In the genomic region with DNA sequence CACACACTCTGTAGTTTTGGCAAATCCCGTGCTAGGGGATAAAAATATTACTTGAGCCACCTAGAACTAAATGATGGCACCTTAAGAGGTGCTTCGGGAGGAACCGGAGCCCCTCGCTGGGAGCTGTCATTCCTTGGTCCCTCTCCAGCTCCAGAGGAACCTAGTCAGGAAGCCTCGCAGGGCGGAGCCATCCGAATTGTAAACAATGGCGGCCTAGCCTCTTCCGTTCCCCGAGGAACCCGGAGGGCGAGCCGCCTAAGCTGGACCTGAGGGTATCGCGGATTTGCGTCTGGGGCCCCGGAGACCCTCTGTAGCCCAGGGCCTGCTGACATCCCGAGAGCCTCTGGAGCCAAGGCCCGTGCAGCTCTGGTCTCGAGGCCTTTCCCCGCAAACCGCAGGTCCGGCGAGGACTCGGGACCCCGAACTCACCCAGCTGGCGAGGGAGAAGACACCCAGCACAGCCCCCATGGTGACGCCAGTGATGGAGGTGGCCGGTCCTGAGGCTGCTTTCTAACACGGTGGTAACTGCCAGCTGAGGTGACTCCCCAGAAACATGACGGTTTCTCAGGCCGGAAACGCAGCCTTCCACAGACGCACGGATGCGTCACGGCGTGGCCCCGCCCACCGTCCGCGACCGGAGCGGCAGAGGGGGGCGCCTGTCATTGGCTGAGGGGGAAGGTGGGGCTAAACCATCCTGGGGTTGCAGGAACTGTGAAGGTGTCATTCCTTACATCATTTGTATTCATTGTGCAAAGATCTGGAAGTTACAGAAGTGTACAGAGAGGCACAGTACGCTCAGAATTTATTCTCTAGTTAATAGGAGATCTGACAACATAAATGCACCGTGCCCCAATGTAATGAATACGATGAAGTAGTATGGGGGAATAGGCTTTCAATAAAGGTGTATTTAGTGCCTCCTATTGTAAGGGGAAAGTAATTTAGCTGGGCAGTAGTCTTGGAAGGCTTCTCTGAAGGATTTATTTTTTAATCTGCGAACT, we compare ENCODE assay signal across 8 cellular contexts. TPM values are rescaled to one million over a fixed set of nuclear protein-coding genes. Genes with fewer than 3 reads are reported as not detected.
DNase-seq lines count a peak whose midpoint lies in the region; ATAC-seq, FAIRE-seq and TF ChIP-seq lines count a peak whose summit lies in the region.

SERINC3 (minus strand) TSS at position 587 of the 998 bp plus-strand sequence; CDS start at position 468, 119 bp downstream.

- H3K9me3 Mint-ChIP-seq in IgD-negative memory B cell = no peaks in the 10 kb centered on the region

- CTCF ChIA-PET in endothelial cell of umbilical vein (lab: Charles Lee) = interaction anchor here (0.6 to 3.3 kb wide), 9 partner anchors 8 to 88 kb away, joined by 3 to 17 read pairs (median 3); no protein-coding TSS in a partner anchor

- peaks cover 19 to 42% (median 35%) of the 10 kb centered on the region in 3 donors for H3K4me1 Mint-ChIP-seq in IgD-negative memory B cell

- peak; percentile 82 for TF ChIP-seq POLR2A in endothelial cell of umbilical vein (IDR thresholded peaks at IDR 0.05; ENCODE audit: low read depth, low read length)

- H4K20me1 ChIP-seq in endothelial cell of umbilical vein (replicated peaks; ENCODE audit: control insufficient read depth, extremely low read depth, insufficient read depth, low read length) = peaks cover 2% of the 10 kb centered on the region

- POLR2A ChIA-PET in endothelial cell of umbilical vein (lab: Charles Lee) = no interaction called here

- H3K27ac ChIP-seq in endothelial cell of umbilical vein (ENCODE audit: insufficient read depth, low read depth, low read length) = peak within 1 kb of the TSS; percentile 90

- no peaks in the 10 kb centered on the region for H3K9me3 ChIP-seq in endothelial cell of umbilical vein (replicated peaks; ENCODE audit: control insufficient read depth, insufficient read depth, low read length)

- intact Hi-C loops in endothelial cell of umbilical vein (cut with micrococcal nuclease) = loop anchor here (1.0 to 2.0 kb wide), 5 partner anchors 11 to 311 kb away; partner anchors contain the start of genes OSER1 and PKIG

- H3K36me3 ChIP-seq in endothelial cell of umbilical vein (ENCODE audit: control insufficient read depth in 2 of 2, extremely low read depth in 1 of 2, insufficient read depth in 2 of 2, low read length in 2 of 2) = no peaks in the 10 kb centered on the region

- no peaks in the 10 kb centered on the region for H3K27me3 ChIP-seq in endothelial cell of umbilical vein (ENCODE audit: control insufficient read depth in 2 of 2, insufficient read depth in 2 of 2, low read length in 2 of 2)

- H3K79me2 ChIP-seq in endothelial cell of umbilical vein (ENCODE audit: control insufficient read depth, insufficient read depth, low read length) = peaks cover 44% of the 10 kb centered on the region

- no peaks in the 10 kb centered on the region for H3K36me3 Mint-ChIP-seq in IgD-negative memory B cell

- BruUV-seq in endothelial cell of umbilical vein (replicated peaks; lab: Mats Ljungman, UMichigan) = TSS peak; percentile 57

- peak; percentile 95 for ATAC-seq in GM21528 (IDR thresholded peaks at IDR 0.05; ENCODE audit: low FRiP score, unreplicated experiment)

- no peaks in the 10 kb centered on the region for H3K9me1 ChIP-seq in endothelial cell of umbilical vein (replicated peaks; ENCODE audit: control insufficient read depth, extremely low read depth, insufficient read depth, low read length)

- dilution Hi-C loops in endothelial cell of umbilical vein (cut with MboI; ENCODE audit: extremely low pct_ligation_motif_present, low sequenced_read_pairs) = no loop called here

- H3K9ac ChIP-seq in endothelial cell of umbilical vein (replicated peaks; ENCODE audit: extremely low read depth, insufficient read depth, low read length) = peak within 1 kb of the TSS; percentile 95

- DNase-seq in DMS 273 treated with DMSO at 0.1 percent for 48 hours (lab: John Stamatoyannopoulos, UW) (peak; percentile 58), OCI-M1 (lab: John Stamatoyannopoulos, UW) (peak; percentile 97), activated T-cell treated with anti-CD3 and anti-CD28 coated beads for 24 hours (ENCODE audit: low read depth) (peak; percentile 94), endothelial cell of umbilical vein (ENCODE audit: low read depth, low spot score) (peak; percentile 96), middle frontal gyrus (ENCODE audit: extremely low spot score, low spot score) (peak; percentile 88)
- peak; percentile 95 to 97 for DNase-seq in stimulated activated CD8-positive, alpha-beta memory T cell treated with anti-CD3 and anti-CD28 coated beads, Interleukin-2, amount 100 ng/mL, for 48 hours (ENCODE audit: low read depth in 2 of 2)

- peak within 1 kb of the TSS; percentile 82 for H3K4me2 ChIP-seq in endothelial cell of umbilical vein (ENCODE audit: insufficient read depth, low read length)

- FAIRE-seq in endothelial cell of umbilical vein (lab: Jason Lieb, UNC) = peak; percentile 79

- H3K4me1 ChIP-seq in endothelial cell of umbilical vein (ENCODE audit: control insufficient read depth, extremely low read depth, insufficient read depth, low read length) = peaks cover 33% of the 10 kb centered on the region

- no peaks in the 10 kb centered on the region for H3K27me3 Mint-ChIP-seq in IgD-negative memory B cell

- H3K27ac Mint-ChIP-seq in IgD-negative memory B cell = peak within 1 kb of the TSS; percentile 69 to 94 (median 75)

- H3K4me3 ChIP-seq in endothelial cell of umbilical vein (replicated peaks in 1 of 3; ENCODE audit: insufficient read depth in 1 of 3, low read depth in 1 of 3, low read length in 3 of 3) = peak within 1 kb of the TSS; percentile 25 to 86 (median 78)

- peak in 1 of 2 donors; percentile 0 for TF ChIP-seq CTCF in endothelial cell of umbilical vein (IDR thresholded peaks at IDR 0.05; ENCODE audit: extremely low read depth in 1 of 2, insufficient read depth in 1 of 2, low read depth in 1 of 2, low read length in 2 of 2)

- H2AFZ ChIP-seq in endothelial cell of umbilical vein (ENCODE audit: low read depth, low read length) = peak within 1 kb of the TSS; percentile 43

- peak within 1 kb of the TSS; percentile 78 to 97 (median 91) for H3K4me3 Mint-ChIP-seq in IgD-negative memory B cell

TF ChIP-seq in endothelial cell of umbilical vein, 7 proteins besides CTCF, POLR2A, EP300 and RAD21:
- TF ChIP-seq GATA2 (IDR thresholded peaks at IDR 0.05; ENCODE audit: insufficient read depth, insufficient read length, low read depth, low read length) (no peak), JUN (IDR thresholded peaks at IDR 0.05; ENCODE audit: borderline replicate concordance, insufficient read depth, insufficient read length, low read depth) (peak; percentile 10), EZH2 (IDR thresholded peaks at IDR 0.05; ENCODE audit: borderline replicate concordance, low read depth, low read length, severe bottlenecking) (no peak), MYC (IDR thresholded peaks at IDR 0.05; ENCODE audit: low read depth, low read length) (no peak), POLR2AphosphoS5 (IDR thresholded peaks at IDR 0.05; ENCODE audit: insufficient read depth, low read depth, low read length) (peak; percentile 79), FOS (IDR thresholded peaks at IDR 0.05; ENCODE audit: borderline replicate concordance, insufficient read depth, low read length) (peak; percentile 50)
- TF ChIP-seq, protein P1, sequence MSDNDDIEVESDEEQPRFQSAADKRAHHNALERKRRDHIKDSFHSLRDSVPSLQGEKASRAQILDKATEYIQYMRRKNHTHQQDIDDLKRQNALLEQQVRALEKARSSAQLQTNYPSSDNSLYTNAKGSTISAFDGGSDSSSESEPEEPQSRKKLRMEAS (IDR thresholded peaks at IDR 0.05; ENCODE audit: insufficient read depth, insufficient read length) = no peak

RNA-seq across cellular contexts. Expression of gene SERINC3, which starts in this region (rescaled TPM):
- polyA plus RNA-seq in IgD-negative memory B cell = 91.5 TPM
- total RNA-seq in endothelial cell of umbilical vein = 83.7 TPM in 2 replicates
- polyA plus RNA-seq in endothelial cell of umbilical vein = 177 and 181 TPM in 2 replicates
- 98.8 and 101 TPM in 2 replicates for polyA plus RNA-seq in endothelial cell of umbilical vein (2011; cell fraction: cytosol; rRNA removed)
- 73.0 TPM in 2 replicates for polyA plus RNA-seq in endothelial cell of umbilical vein (2011; cell fraction: nucleus; rRNA removed)
- polyA plus RNA-seq in endothelial cell of umbilical vein (2012) = 90.8 and 99.9 TPM in 2 replicates
- 365 and 372 TPM in 2 replicates for polyA minus RNA-seq in endothelial cell of umbilical vein
- 119 TPM for polyA minus RNA-seq in endothelial cell of umbilical vein (2011; cell fraction: cytosol; rRNA and poly(A)+ RNA removed)
- polyA minus RNA-seq in endothelial cell of umbilical vein (2011; cell fraction: nucleus; rRNA and poly(A)+ RNA removed) = 65.2 and 81.4 TPM in 2 replicates

Comparison
In these comparisons a context has a peak if more than half of its experiments do, and no peak if none do; other contexts are left out.
1. Peak in every context shown above with its lines: DNase-seq, ATAC-seq, H3K4me3 ChIP-seq and H3K27ac ChIP-seq.